Comparison of ENCODE assay signal across 32 cellular contexts in genomic region chr6:385614-386013, GRCh38. TPM values are rescaled to one million over a fixed set of nuclear protein-coding genes. Genes with fewer than 3 reads are reported as not detected.
"Had no signal": no experiment of that assay in that cellular context is flagged by ENCODE, and none has a peak within 500 bp of the region (broad histone marks: within the 10 kb centered on the region; RNA-seq: fewer than 3 reads in every experiment).

No MANE protein-coding gene starts in this region.

- DNase-seq: activated B cell treated with CpG ODN at 0.5 μM for 24 hours; activated CD4-positive, alpha-beta T cell treated with anti-CD3 and anti-CD28 coated beads for 48 hours; activated CD4-positive, alpha-beta T cell treated with anti-CD3 and anti-CD28 coated beads, Interleukin-2, amount 50 U/mL, for 1 hour; activated CD4-positive, alpha-beta T cell treated with anti-CD3 and anti-CD28 coated beads, Interleukin-2, amount 50 U/mL, for 48 hours; activated CD8-positive, alpha-beta memory T cell treated with anti-CD3 and anti-CD28 coated beads for 24 hours; activated CD8-positive, alpha-beta T cell treated with anti-CD3 and anti-CD28 coated beads for 36 hours; activated effector memory CD4-positive, alpha-beta T cell treated with Interleukin-2 at 50 U/mL for 16 hours; activated gamma-delta T cell treated with Interleukin-2 at 50 U/mL for 16 hours; activated naive CD4-positive, alpha-beta T cell treated with anti-CD3 and anti-CD28 coated beads, Interleukin-2, amount 50 U/mL, for 16 hours; activated naive CD4-positive, alpha-beta T cell treated with Interleukin-2 at 50 U/mL for 16 hours; activated T-cell treated with anti-CD3 and anti-CD28 coated beads, Interleukin-2, amount 50 U/mL, for 4 hours; amniotic stem cell; anterior cingulate cortex; brain microvascular endothelial cell; central memory CD4-positive, alpha-beta T cell; cerebellar nuclear complex; colonic mucosa; dorsolateral prefrontal cortex; effector memory CD4-positive, alpha-beta T cell; endodermal cell; foreskin fibroblast; T-helper 17 cell; T1000; WERI-Rb-1 had no signal

- H3K27ac Mint-ChIP-seq: activated B cell treated with CpG ODN at 0.5 μM for 24 hours; activated CD8-positive, alpha-beta T cell treated with anti-CD3 and anti-CD28 coated beads for 36 hours; activated naive CD8-positive, alpha-beta T cell; activated T-helper 17 cell treated with anti-CD3 and anti-CD28 coated beads, Interleukin-2, amount 50 U/mL, for 72 hours; endodermal cell; T-helper 17 cell; T-helper 2 cell treated with Interferon-gamma antibody and Interleukin-4, amounts not matched to agents 5 μg/mL and 100 μg/mL, for 36 hours had no signal

- H3K4me3 ChIP-seq: colonic mucosa, dorsolateral prefrontal cortex had no signal

- H3K36me3 Mint-ChIP-seq: activated naive CD8-positive, alpha-beta T cell had no signal

- ATAC-seq: activated CD4-positive, CD25-positive, alpha-beta regulatory T cell treated with anti-CD3 and anti-CD28 coated beads, Interleukin-2, amount 50 U/mL, for 24 hours; activated CD8-positive, alpha-beta T cell treated with anti-CD3 and anti-CD28 coated beads for 36 hours; activated T-cell treated with anti-CD3 and anti-CD28 coated beads, Interleukin-2, amount 50 U/mL, for 4 hours; activated T-helper 17 cell treated with anti-CD3 and anti-CD28 coated beads, Interleukin-2, amount 50 U/mL, for 72 hours; esophagus mucosa; T-helper 17 cell had no signal

- FAIRE-seq: astrocyte, frontal cortex had no signal

- H3K9me3 ChIP-seq: colonic mucosa had no signal

- H3K4me3 Mint-ChIP-seq: activated B cell treated with CpG ODN at 0.5 μM for 24 hours; activated CD8-positive, alpha-beta T cell treated with anti-CD3 and anti-CD28 coated beads for 36 hours; activated naive CD8-positive, alpha-beta T cell; activated T-cell treated with anti-CD3 and anti-CD28 coated beads, Interleukin-2, amount 50 U/mL, for 4 hours; activated T-helper 17 cell treated with anti-CD3 and anti-CD28 coated beads, Interleukin-2, amount 50 U/mL, for 72 hours; dendritic cell treated with granulocyte-macrophage colony-stimulating factor and Interleukin-4, amounts not matched to agents 40 ng/mL and 50 ng/mL, for 4 days; endodermal cell; T-helper 17 cell; T-helper 2 cell treated with Interferon-gamma antibody and Interleukin-4, amounts not matched to agents 5 μg/mL and 100 μg/mL, for 36 hours had no signal

- H3K36me3 ChIP-seq: brain microvascular endothelial cell, colonic mucosa, WERI-Rb-1 had no signal

- H3K4me1 ChIP-seq: colonic mucosa had no signal

- H3K27me3 Mint-ChIP-seq: activated B cell treated with CpG ODN at 0.5 μM for 24 hours had no signal

- H3K9me3 Mint-ChIP-seq: activated B cell treated with CpG ODN at 0.5 μM for 24 hours; activated CD8-positive, alpha-beta T cell treated with anti-CD3 and anti-CD28 coated beads for 36 hours; activated T-cell treated with anti-CD3 and anti-CD28 coated beads, Interleukin-2, amount 50 U/mL, for 4 hours; activated T-helper 17 cell treated with anti-CD3 and anti-CD28 coated beads, Interleukin-2, amount 50 U/mL, for 72 hours; dendritic cell treated with granulocyte-macrophage colony-stimulating factor and Interleukin-4, amounts not matched to agents 40 ng/mL and 50 ng/mL, for 4 days; T-helper 2 cell treated with Interferon-gamma antibody and Interleukin-4, amounts not matched to agents 5 μg/mL and 100 μg/mL, for 36 hours had no signal

- H3K4me1 Mint-ChIP-seq: endodermal cell had no signal

- H3K27ac ChIP-seq: brain microvascular endothelial cell, colonic mucosa, dorsolateral prefrontal cortex, WERI-Rb-1 had no signal

RNA-seq across cellular contexts. Expression of gene IRF4, which starts 5.9 kb away (rescaled TPM):
- total RNA-seq: endodermal cell, frontal cortex had no signal
